In genomic region chr17:63440127-63440769, GRCh38 we compare ENCODE assay signal across 11 cellular contexts. TPM values are rescaled to one million over a fixed set of nuclear protein-coding genes. Genes with fewer than 3 reads are reported as not detected.
DNase-seq lines count a peak whose midpoint lies in the region; ATAC-seq and TF ChIP-seq lines count a peak whose summit lies in the region.
"Had no signal": no experiment of that assay in that cellular context is flagged by ENCODE, and none has a peak within 500 bp of the region (broad histone marks: within the 10 kb centered on the region; RNA-seq: fewer than 3 reads in every experiment).

No MANE protein-coding gene starts in this region.

- intact Hi-C loops in colonic mucosa (cut with DNase I): no loop called here

- H3K36me3 Mint-ChIP-seq in neural crest cell (ENCODE audit: low read depth): no peaks in the 10 kb centered on the region

- H3K4me1 Mint-ChIP-seq in neural crest cell: peaks cover 20% of the 10 kb centered on the region

- no peaks in the 10 kb centered on the region for H3K27me3 ChIP-seq in colonic mucosa

- no peak overlapping the region for H3K4me3 ChIP-seq in colonic mucosa

- ATAC-seq in GM19463 (IDR thresholded peaks at IDR 0.05; ENCODE audit: unreplicated experiment) (no peak), HG03571 (IDR thresholded peaks at IDR 0.05; ENCODE audit: unreplicated experiment) (no peak)

- peaks cover 12% of the 10 kb centered on the region for H3K27me3 Mint-ChIP-seq in neural crest cell (ENCODE audit: low read depth)

- H3K9ac ChIP-seq in colonic mucosa (ENCODE audit: low read depth in 2 of 2, low read length in 2 of 2): peak overlapping the region; percentile 24 to 39

- H3K4me3 Mint-ChIP-seq in neural crest cell: peak overlapping the region; percentile 39

- H3K4me1 ChIP-seq in colonic mucosa: no peaks in the 10 kb centered on the region

- no peaks in the 10 kb centered on the region for H3K9me3 Mint-ChIP-seq in neural crest cell

- peak; percentile 63 for DNase-seq in SK-N-DZ (ENCODE audit: low spot score)
- DNase-seq in colonic mucosa: no peak
- DNase-seq in neural crest cell (ENCODE audit: low read depth, low spot score): no peak
- no peak for DNase-seq in NCI-H510A (lab: John Stamatoyannopoulos, UW)
- no peak for DNase-seq in NK-92 treated with Interleukin-12 subunit alpha and Interleukin-12 subunit beta, amount 100 ng/mL, for 24 hours (lab: John Stamatoyannopoulos, UW)
- DNase-seq: activated CD8-positive, alpha-beta memory T cell treated with anti-CD3 and anti-CD28 coated beads, Interleukin-2, amount 50 U/mL, for 4 hours; DMS53 had no signal

- no peaks in the 10 kb centered on the region for H3K36me3 ChIP-seq in colonic mucosa

- H3K27ac Mint-ChIP-seq in neural crest cell (ENCODE audit: unreplicated experiment): no peak overlapping the region

- no peaks in the 10 kb centered on the region for H3K9me3 ChIP-seq in colonic mucosa

- TF ChIP-seq CTCF in C4-2B (conservative IDR thresholded peaks at IDR 0.05) (no peak), colonic mucosa (IDR thresholded peaks at IDR 0.05) (no peak), neural crest cell (conservative IDR thresholded peaks at IDR 0.05) (no peak)

- H3K27ac ChIP-seq in C4-2B (peak overlapping the region; percentile 12; the same call in 1 of the 2 replicates), colonic mucosa (peak overlapping the region; percentile 42)

RNA-seq across cellular contexts. Expression of gene CYB561, which starts 5.9 kb away (rescaled TPM):
- polyA plus RNA-seq in SK-N-DZ (2014; cell fraction: cytosol; rRNA removed): 6.6 and 14.1 TPM in 2 replicates
- polyA plus RNA-seq in SK-N-DZ (2014; cell fraction: nucleus; rRNA removed): 15.1 and 15.3 TPM in 2 replicates
- 10 to 100 TPM; 60.1 to 90.6 TPM for total RNA-seq in colonic mucosa
- 10.5 and 12.2 TPM in 2 replicates for total RNA-seq in neural crest cell
- total RNA-seq: OCI-LY7 had no signal

RNA-seq across cellular contexts. Expression of gene ACE, which starts 36.6 kb away (rescaled TPM):
- 5.6 and 6.7 TPM in 2 replicates for polyA plus RNA-seq in SK-N-DZ (2014; cell fraction: cytosol; rRNA removed)
- 12.7 and 13.9 TPM in 2 replicates for polyA plus RNA-seq in SK-N-DZ (2014; cell fraction: nucleus; rRNA removed)
- 10 to 100 TPM; 38.3 to 45.2 TPM for total RNA-seq in colonic mucosa
- 0.42 and 0.61 TPM in 2 replicates for total RNA-seq in neural crest cell

Comparison
In these comparisons a context has a peak if more than half of its experiments do, and no peak if none do; other contexts are left out.
1. RNA of gene ACE, which starts 36.6 kb away (total RNA-seq): 38.3 to 45.2 TPM in colonic mucosa; 0.42 to 0.61 TPM in neural crest cell; every median in the first group is over 10 times any median in the second.